In genomic region chrX:87744391-87744790, GRCh38 we compare ENCODE assay signal across 30 cellular contexts.
"Had no signal": no experiment of that assay in that cellular context is flagged by ENCODE, and none has a peak within 500 bp of the region (broad histone marks: within the 10 kb centered on the region; RNA-seq: fewer than 3 reads in every experiment).

No MANE protein-coding gene starts in this region.

- H3K27me3 ChIP-seq: body of pancreas, brain microvascular endothelial cell had no signal

- H3K4me1 ChIP-seq: adrenal gland, body of pancreas, breast epithelium had no signal

- DNase-seq: activated B cell treated with CpG ODN at 0.5 μM for 24 hours; activated CD4-positive, alpha-beta memory T cell treated with anti-CD3 and anti-CD28 coated beads for 36 hours; activated CD4-positive, alpha-beta T cell treated with anti-CD3 and anti-CD28 coated beads for 4 hours; activated CD4-positive, alpha-beta T cell treated with anti-CD3 and anti-CD28 coated beads, Interleukin-2, amount 10 ng/mL, durations not matched to agents 24 days and 14 days; activated CD4-positive, alpha-beta T cell treated with anti-CD3 and anti-CD28 coated beads, Interleukin-2, amount 50 U/mL, for 1 hour; activated CD4-positive, alpha-beta T cell treated with anti-CD3 and anti-CD28 coated beads, Interleukin-2, amount 50 U/mL, for 4 hours; activated CD4-positive, CD25-positive, alpha-beta regulatory T cell treated with anti-CD3 and anti-CD28 coated beads, Interleukin-2, amount 50 U/mL, for 72 hours; activated CD8-positive, alpha-beta memory T cell treated with anti-CD3 and anti-CD28 coated beads, Interleukin-2, amount 10 ng/mL, durations not matched to agents 7 days and 5 days; activated CD8-positive, alpha-beta memory T cell treated with anti-CD3 and anti-CD28 coated beads, Interleukin-2, amount 50 U/mL, for 48 hours; activated CD8-positive, alpha-beta T cell treated with anti-CD3 and anti-CD28 coated beads for 36 hours; activated effector memory CD4-positive, alpha-beta T cell treated with Interleukin-2 at 50 U/mL for 16 hours; activated gamma-delta T cell; activated naive CD4-positive, alpha-beta T cell treated with anti-CD3 and anti-CD28 coated beads, Interleukin-2, amount 10 ng/mL, durations not matched to agents 7 days and 5 days; activated naive CD4-positive, alpha-beta T cell treated with Interleukin-2 at 50 U/mL for 16 hours; activated naive CD8-positive, alpha-beta T cell treated with anti-CD3 and anti-CD28 coated beads, Interleukin-2, amount 10 ng/mL, durations not matched to agents 7 days and 5 days; activated T-cell treated with anti-CD3 and anti-CD28 coated beads, Interleukin-2, amount 50 U/mL, for 24 hours; activated T-cell treated with anti-CD3 and anti-CD28 coated beads, Interleukin-2, amount 50 U/mL, for 48 hours; adrenal gland; amniotic stem cell; aorta; body of pancreas; brain microvascular endothelial cell; central memory CD4-positive, alpha-beta T cell; T-helper 2 cell; T-helper 9 cell had no signal

- H3K4me3 ChIP-seq: adrenal gland, body of pancreas, breast epithelium had no signal

- ATAC-seq: activated CD8-positive, alpha-beta memory T cell treated with anti-CD3 and anti-CD28 coated beads, Interleukin-2, amount 10 ng/mL, durations not matched to agents 7 days and 5 days; activated CD8-positive, alpha-beta T cell treated with anti-CD3 and anti-CD28 coated beads for 36 hours; body of pancreas had no signal

- H3K9me3 ChIP-seq: adrenal gland, body of pancreas, breast epithelium had no signal

- H3K36me3 ChIP-seq: adrenal gland, brain microvascular endothelial cell had no signal

- FAIRE-seq: astrocyte, colon, TTC549 had no signal

- H3K27ac ChIP-seq: adrenal gland, body of pancreas, brain microvascular endothelial cell, breast epithelium, VCaP had no signal
